ENCODE assay signal across 26 cellular contexts in the genomic region with DNA sequence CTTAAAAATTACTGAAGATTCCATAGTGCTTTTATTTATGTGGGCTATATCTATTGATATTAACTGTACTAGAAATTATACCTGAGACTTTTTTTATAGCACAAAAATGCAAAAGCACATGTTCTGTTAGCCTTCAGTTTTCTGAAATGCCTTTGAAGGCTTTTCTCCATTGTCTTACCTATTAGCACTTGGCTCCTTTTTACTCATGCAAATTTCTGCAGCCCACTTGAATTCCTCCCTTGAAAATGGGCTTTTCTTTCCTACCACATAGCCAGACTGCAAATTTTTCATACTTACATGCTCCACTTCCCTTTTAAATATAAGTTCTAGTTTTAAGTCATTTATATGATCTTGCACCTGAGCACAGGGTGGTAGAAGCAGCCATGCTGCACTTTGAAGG.
"Had no signal": no experiment of that assay in that cellular context is flagged by ENCODE, and none has a peak within 500 bp of the region (broad histone marks: within the 10 kb centered on the region; RNA-seq: fewer than 3 reads in every experiment).

No MANE protein-coding gene starts in this region.

- H3K9me3 ChIP-seq: breast epithelium, esophagus muscularis mucosa, neutrophil, thyroid gland had no signal

- H3K27me3 ChIP-seq: breast epithelium, esophagus muscularis mucosa, hepatocyte, neutrophil, thyroid gland had no signal

- H3K4me3 Mint-ChIP-seq: activated CD4-positive, alpha-beta memory T cell treated with anti-CD3 and anti-CD28 coated beads for 36 hours; activated naive CD8-positive, alpha-beta T cell treated with anti-CD3 and anti-CD28 coated beads for 36 hours; central memory CD8-positive, alpha-beta T cell; nephron; stimulated activated naive CD8-positive, alpha-beta T cell treated with anti-CD3 and anti-CD28 coated beads, Interleukin-15, Interleukin-2, amounts not matched to agents 100 ng/mL and 50 ng/mL, for 24 hours had no signal

- H3K9ac ChIP-seq: parathyroid adenoma had no signal

- H3K4me1 ChIP-seq: breast epithelium had no signal

- H3K27me3 Mint-ChIP-seq: activated CD4-positive, alpha-beta memory T cell treated with anti-CD3 and anti-CD28 coated beads for 36 hours; activated naive CD8-positive, alpha-beta T cell treated with anti-CD3 and anti-CD28 coated beads for 36 hours; central memory CD8-positive, alpha-beta T cell; stimulated activated naive CD8-positive, alpha-beta T cell treated with anti-CD3 and anti-CD28 coated beads, Interleukin-15, Interleukin-2, amounts not matched to agents 100 ng/mL and 50 ng/mL, for 24 hours had no signal

- H3K4me3 ChIP-seq: breast epithelium, esophagus muscularis mucosa, hepatocyte, thyroid gland had no signal

- H3K36me3 Mint-ChIP-seq: activated CD4-positive, alpha-beta memory T cell treated with anti-CD3 and anti-CD28 coated beads for 36 hours had no signal

- DNase-seq: activated CD4-positive, alpha-beta memory T cell treated with anti-CD3 and anti-CD28 coated beads for 36 hours; activated CD4-positive, alpha-beta T cell treated with anti-CD3 and anti-CD28 coated beads for 48 hours; activated CD4-positive, CD25-positive, alpha-beta regulatory T cell; activated naive CD4-positive, alpha-beta T cell treated with Interleukin-2 at 50 U/mL for 16 hours; activated naive CD8-positive, alpha-beta T cell treated with anti-CD3 and anti-CD28 coated beads for 36 hours; activated T-cell treated with anti-CD3 and anti-CD28 coated beads, Interleukin-2, amount 50 U/mL, for 48 hours; glutamatergic neuron; left ventricle myocardium superior; midbrain; right cardiac atrium; stimulated activated CD4-positive, alpha-beta T cell treated with anti-CD3 and anti-CD28 coated beads, Interleukin-12 subunit alpha, Interleukin-12 subunit beta, amount 100 ng/mL, for 4 hours; stimulated activated CD4-positive, alpha-beta T cell treated with anti-CD3 and anti-CD28 coated beads, Interleukin-4, amount 100 ng/mL, for 4 hours; substantia nigra; thyroid gland had no signal

- H3K36me3 ChIP-seq: breast epithelium, esophagus muscularis mucosa, neutrophil, thyroid gland had no signal

- H3K27ac Mint-ChIP-seq: activated CD4-positive, alpha-beta memory T cell treated with anti-CD3 and anti-CD28 coated beads for 36 hours; activated naive CD8-positive, alpha-beta T cell treated with anti-CD3 and anti-CD28 coated beads for 36 hours; stimulated activated naive CD8-positive, alpha-beta T cell treated with anti-CD3 and anti-CD28 coated beads, Interleukin-15, Interleukin-2, amounts not matched to agents 100 ng/mL and 50 ng/mL, for 24 hours had no signal

- FAIRE-seq: astrocyte, colon, frontal cortex, TTC549 had no signal

- H3K9me3 Mint-ChIP-seq: activated CD4-positive, alpha-beta memory T cell treated with anti-CD3 and anti-CD28 coated beads for 36 hours; central memory CD8-positive, alpha-beta T cell; nephron; stimulated activated naive CD8-positive, alpha-beta T cell treated with anti-CD3 and anti-CD28 coated beads, Interleukin-15, Interleukin-2, amounts not matched to agents 100 ng/mL and 50 ng/mL, for 24 hours had no signal

- H3K27ac ChIP-seq: breast epithelium, hepatocyte, neutrophil, parathyroid adenoma, thyroid gland had no signal
